Comparison of ENCODE assay signal across 28 cellular contexts in the genomic region with DNA sequence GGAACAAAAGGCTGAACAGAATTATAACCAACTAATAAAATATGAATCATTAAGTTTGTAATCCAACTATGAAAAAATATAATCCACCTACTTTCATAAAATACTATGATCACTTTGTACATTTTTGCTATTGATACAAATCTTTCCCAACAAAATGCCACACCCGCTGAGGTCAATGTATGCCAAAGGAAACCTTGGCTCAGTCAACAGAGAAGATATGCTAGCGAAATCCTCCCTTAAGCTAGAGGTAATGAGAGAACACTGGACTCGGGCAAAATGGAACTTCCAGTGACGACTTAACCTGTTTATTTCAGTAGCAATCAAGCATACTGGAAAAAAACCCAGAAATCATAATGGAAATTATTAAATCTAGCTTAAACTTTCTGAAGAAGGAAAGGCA.
DNase-seq lines count a peak whose midpoint lies in the region; ATAC-seq, FAIRE-seq and TF ChIP-seq lines count a peak whose summit lies in the region.
"Had no signal": no experiment of that assay in that cellular context is flagged by ENCODE, and none has a peak within 500 bp of the region (broad histone marks: within the 10 kb centered on the region; RNA-seq: fewer than 3 reads in every experiment).

No MANE protein-coding gene starts in this region.

- POLR2A ChIA-PET in MCF 10A (lab: Yijun Ruan, JAX) = interaction anchor here (0.6 to 1.1 kb wide), 4 partner anchors 11 to 191 kb away, joined by 3 to 6 read pairs (median 4); no protein-coding TSS in a partner anchor

- TF ChIP-seq CTCF in MCF 10A (IDR thresholded peaks at IDR 0.05; ENCODE audit: unreplicated experiment) = no peak
- no peak for TF ChIP-seq CTCF in breast epithelium (IDR thresholded peaks at IDR 0.05)
- TF ChIP-seq CTCF in keratinocyte (optimal IDR thresholded peaks at IDR 0.05 in 1 of 3, IDR thresholded peaks at IDR 0.05 in 1 of 3, conservative IDR thresholded peaks at IDR 0.05 in 1 of 3; ENCODE audit: extremely low read depth in 1 of 3, insufficient read depth in 2 of 3, low read length in 3 of 3) = no peak

- FAIRE-seq in keratinocyte (lab: Jason Lieb, UNC) = peak; percentile 5
- FAIRE-seq: A204.1, GM12891, GM18507, H54 had no signal

- dilution Hi-C loops in keratinocyte (cut with MboI; ENCODE audit: extremely low pct_ligation_motif_present, low sequenced_read_pairs) = no loop called here

- no peak for DNase-seq in MCF 10A (ENCODE audit: unreplicated experiment)
- DNase-seq in breast epithelium (ENCODE audit: low spot score in 2 of 2) = no peak
- DNase-seq in keratinocyte (ENCODE audit: low read depth, low spot score) = no peak
- DNase-seq in SJCRH30 = no peak
- DNase-seq: ACHN; AML-193; BE2C; Calu3; CD4-positive, alpha-beta T cell; CD8-positive, alpha-beta memory T cell; COR-L47; DMS53; DMS79 treated with DMSO at 0.1 percent for 48 hours; GF-D8; GOT3; HFFc6 had no signal

- intact Hi-C loops in MCF 10A (cut with micrococcal nuclease) (no loop called here), breast epithelium (cut with DNase I; ENCODE audit: low total_unique reads) (no loop called here)

- H3K4me1 ChIP-seq in breast epithelium = no peaks in the 10 kb centered on the region
- peaks cover 3% of the 10 kb centered on the region for H3K4me1 ChIP-seq in keratinocyte (ENCODE audit: control insufficient read depth, extremely low read depth, insufficient read depth, low read length)
- H3K4me1 ChIP-seq in mucosa of rectum (ENCODE audit: control insufficient read depth in 2 of 2, insufficient read depth in 2 of 2, low read length in 2 of 2) = peaks cover 4 to 6% of the 10 kb centered on the region in 2 donors
- H3K4me1 ChIP-seq in SJCRH30 = no peaks in the 10 kb centered on the region
- H3K4me1 ChIP-seq: HAP-1 had no signal

- H3K27ac Mint-ChIP-seq in MCF 10A (ENCODE audit: low read depth, unreplicated experiment) = peak overlapping the region; percentile 35
- H3K27ac Mint-ChIP-seq in activated T-helper 17 cell treated with anti-CD3 and anti-CD28 coated beads, Interleukin-2, amount 50 U/mL, for 72 hours = no peak overlapping the region
- H3K27ac Mint-ChIP-seq: CD14-positive monocyte; CD4-positive, alpha-beta T cell; HFFc6 had no signal

- no peak overlapping the region for H3K4me3 Mint-ChIP-seq in MCF 10A (ENCODE audit: unreplicated experiment)
- H3K4me3 Mint-ChIP-seq in activated T-helper 17 cell treated with anti-CD3 and anti-CD28 coated beads, Interleukin-2, amount 50 U/mL, for 72 hours = no peak overlapping the region
- H3K4me3 Mint-ChIP-seq: CD14-positive monocyte; CD4-positive, alpha-beta T cell; CD8-positive, alpha-beta memory T cell; HFFc6 had no signal

- no peaks in the 10 kb centered on the region for H3K9me1 ChIP-seq in keratinocyte (ENCODE audit: control insufficient read depth, extremely low read depth, insufficient read depth, low read length)

- TF ChIP-seq POLR2A in breast epithelium (IDR thresholded peaks at IDR 0.05) = no peak

- no peaks in the 10 kb centered on the region for H4K20me1 ChIP-seq in keratinocyte (ENCODE audit: control insufficient read depth, extremely low read depth, insufficient read depth, low read length)

- H3K4me3 ChIP-seq in breast epithelium (no peak overlapping the region), keratinocyte (ENCODE audit: control insufficient read depth in 2 of 3, extremely low read depth in 1 of 3, insufficient read depth in 2 of 3, low read depth in 1 of 3, low read length in 3 of 3) (no peak overlapping the region), mucosa of rectum (ENCODE audit: low read length in 2 of 2) (no peak overlapping the region), SJCRH30 (no peak overlapping the region)
- H3K4me3 ChIP-seq: BLaER1 treated with 17β-estradiol and CSF1 and Interleukin-3, amounts not matched to agents 10 nM and 100 nM; HAP-1 had no signal

- H3K36me3 ChIP-seq in breast epithelium (no peaks in the 10 kb centered on the region), keratinocyte (ENCODE audit: control insufficient read depth in 2 of 2, extremely low read depth in 1 of 2, insufficient read depth in 2 of 2, low read length in 2 of 2) (peaks cover 0 to 2% of the 10 kb centered on the region in 2 experiments), mucosa of rectum (ENCODE audit: control insufficient read depth in 2 of 2, insufficient read depth in 2 of 2, low read length in 2 of 2) (peaks cover 2 to 14% of the 10 kb centered on the region in 2 donors), SJCRH30 (peaks cover 46% of the 10 kb centered on the region)
- H3K36me3 ChIP-seq: HAP-1 had no signal

- no peak overlapping the region for H2AFZ ChIP-seq in keratinocyte (ENCODE audit: control insufficient read depth, low read length)

- no peaks in the 10 kb centered on the region for H3K27me3 ChIP-seq in breast epithelium
- no peaks in the 10 kb centered on the region for H3K27me3 ChIP-seq in keratinocyte (ENCODE audit: control insufficient read depth, extremely low read depth, insufficient read depth, low read length)
- H3K27me3 ChIP-seq in mucosa of rectum (ENCODE audit: control insufficient read depth in 2 of 2, insufficient read depth in 2 of 2, low read length in 2 of 2) = no peaks in the 10 kb centered on the region
- no peaks in the 10 kb centered on the region for H3K27me3 ChIP-seq in SJCRH30
- H3K27me3 ChIP-seq: BE2C; BLaER1 treated with 17β-estradiol and CSF1 and Interleukin-3, amounts not matched to agents 10 nM and 100 nM had no signal

- BruUV-seq in MCF 10A (replicated peaks; lab: Mats Ljungman, UMichigan) = no TSS peak

- H3K36me3 Mint-ChIP-seq in MCF 10A (ENCODE audit: insufficient read depth, unreplicated experiment) = peaks cover 17% of the 10 kb centered on the region
- peaks cover 66% of the 10 kb centered on the region for H3K36me3 Mint-ChIP-seq in activated T-helper 17 cell treated with anti-CD3 and anti-CD28 coated beads, Interleukin-2, amount 50 U/mL, for 72 hours (ENCODE audit: low read depth)

- H3K27ac ChIP-seq in breast epithelium (no peak overlapping the region), keratinocyte (ENCODE audit: control insufficient read depth, insufficient read depth, low read length) (no peak overlapping the region), mucosa of rectum (ENCODE audit: low read depth in 2 of 2, low read length in 2 of 2) (peak overlapping the region; percentile 28 to 58), SJCRH30 (no peak overlapping the region)
- H3K27ac ChIP-seq: 22Rv1; BLaER1 treated with 17β-estradiol and CSF1 and Interleukin-3, amounts not matched to agents 10 nM and 100 nM had no signal

- no peaks in the 10 kb centered on the region for H3K4me1 Mint-ChIP-seq in MCF 10A (ENCODE audit: insufficient read depth, unreplicated experiment)
- no peaks in the 10 kb centered on the region for H3K4me1 Mint-ChIP-seq in activated T-helper 17 cell treated with anti-CD3 and anti-CD28 coated beads, Interleukin-2, amount 50 U/mL, for 72 hours
- H3K4me1 Mint-ChIP-seq: CD14-positive monocyte had no signal

- no peak overlapping the region for H3K9ac ChIP-seq in keratinocyte (ENCODE audit: control insufficient read depth, extremely low read depth, insufficient read depth, low read length)
- no peak overlapping the region for H3K9ac ChIP-seq in mucosa of rectum (ENCODE audit: low read depth in 1 of 2, low read length in 2 of 2)
- H3K9ac ChIP-seq: BLaER1 treated with 17β-estradiol and CSF1 and Interleukin-3, amounts not matched to agents 10 nM and 100 nM had no signal

- no peaks in the 10 kb centered on the region for H3K9me3 Mint-ChIP-seq in MCF 10A (ENCODE audit: unreplicated experiment)
- no peaks in the 10 kb centered on the region for H3K9me3 Mint-ChIP-seq in activated T-helper 17 cell treated with anti-CD3 and anti-CD28 coated beads, Interleukin-2, amount 50 U/mL, for 72 hours
- H3K9me3 Mint-ChIP-seq: CD14-positive monocyte; CD4-positive, alpha-beta T cell; CD8-positive, alpha-beta memory T cell; HFFc6 had no signal

- H3K27me3 Mint-ChIP-seq in MCF 10A (ENCODE audit: insufficient read depth, unreplicated experiment) = no peaks in the 10 kb centered on the region
- no peaks in the 10 kb centered on the region for H3K27me3 Mint-ChIP-seq in activated T-helper 17 cell treated with anti-CD3 and anti-CD28 coated beads, Interleukin-2, amount 50 U/mL, for 72 hours
- H3K27me3 Mint-ChIP-seq: CD4-positive, alpha-beta T cell; CD8-positive, alpha-beta memory T cell had no signal

- H3K4me2 ChIP-seq in keratinocyte (ENCODE audit: control insufficient read depth, extremely low read depth, insufficient read depth, low read depth, low read length) = peak overlapping the region; percentile 33
- H3K4me2 ChIP-seq: BLaER1 treated with 17β-estradiol and CSF1 and Interleukin-3, amounts not matched to agents 10 nM and 100 nM had no signal

- H3K79me2 ChIP-seq in keratinocyte (ENCODE audit: control insufficient read depth, insufficient read depth, low read length) = no peaks in the 10 kb centered on the region

- H3K9me3 ChIP-seq in breast epithelium (no peaks in the 10 kb centered on the region), keratinocyte (ENCODE audit: control insufficient read depth, low read depth, low read length) (no peaks in the 10 kb centered on the region), mucosa of rectum (ENCODE audit: control insufficient read depth in 2 of 2, low read length in 2 of 2) (no peaks in the 10 kb centered on the region), SJCRH30 (replicated peaks) (no peaks in the 10 kb centered on the region; the same call in 1 of the 2 replicates)
- H3K9me3 ChIP-seq: BE2C, HAP-1 had no signal

- CTCF ChIA-PET in MCF 10A (lab: Yijun Ruan, JAX) = interaction anchor here (0.7 kb wide), 2 partner anchors 12 to 157 kb away, joined by 4 to 5 read pairs; no protein-coding TSS in a partner anchor

- no peak for ATAC-seq in HG02885 (IDR thresholded peaks at IDR 0.05; ENCODE audit: poor library complexity, unreplicated experiment)
- ATAC-seq in GM18873 (IDR thresholded peaks at IDR 0.05; ENCODE audit: low FRiP score, unreplicated experiment) = no peak
- ATAC-seq in activated T-helper 17 cell treated with anti-CD3 and anti-CD28 coated beads, Interleukin-2, amount 50 U/mL, for 72 hours (replicated peaks) = no peak

Comparison
In these comparisons a context has a peak if more than half of its experiments do, and no peak if none do; other contexts are left out.
1. H3K27ac ChIP-seq: peak in mucosa of rectum (2 of 2); none in breast epithelium (0 of 2), keratinocyte (single experiment) and SJCRH30 (single experiment).